In genomic region chr19:52622261-52622660, GRCh38 we compare ENCODE assay signal across 1 cellular context.
TF ChIP-seq lines count a peak whose summit lies in the region.

No MANE protein-coding gene starts in this region.

TF ChIP-seq in K562, 482 proteins besides CTCF, POLR2A, EP300 and RAD21:
- TF ChIP-seq RBM34 (IDR thresholded peaks at IDR 0.05; ENCODE audit: borderline replicate concordance, insufficient read depth, low read length) (no peak), SMARCA5 (IDR thresholded peaks at IDR 0.05) (no peak), RBM14 (IDR thresholded peaks at IDR 0.05; ENCODE audit: borderline replicate concordance, insufficient read depth, low read depth, low read length) (no peak)
- TF ChIP-seq, protein P1, sequence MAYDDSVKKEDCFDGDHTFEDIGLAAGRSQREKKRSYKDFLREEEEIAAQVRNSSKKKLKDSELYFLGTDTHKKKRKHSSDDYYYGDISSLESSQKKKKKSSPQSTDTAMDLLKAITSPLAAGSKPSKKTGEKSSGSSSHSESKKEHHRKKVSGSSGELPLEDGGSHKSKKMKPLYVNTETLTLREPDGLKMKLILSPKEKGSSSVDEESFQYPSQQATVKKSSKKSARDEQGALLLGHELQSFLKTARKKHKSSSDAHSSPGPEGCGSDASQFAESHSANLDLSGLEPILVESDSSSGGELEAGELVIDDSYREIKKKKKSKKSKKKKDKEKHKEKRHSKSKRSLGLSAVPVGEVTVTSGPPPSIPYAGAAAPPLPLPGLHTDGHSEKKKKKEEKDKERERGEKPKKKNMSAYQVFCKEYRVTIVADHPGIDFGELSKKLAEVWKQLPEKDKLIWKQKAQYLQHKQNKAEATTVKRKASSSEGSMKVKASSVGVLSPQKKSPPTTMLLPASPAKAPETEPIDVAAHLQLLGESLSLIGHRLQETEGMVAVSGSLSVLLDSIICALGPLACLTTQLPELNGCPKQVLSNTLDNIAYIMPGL (CRISPR knock-in tag; IDR thresholded peaks at IDR 0.05), result no peak
- TF ChIP-seq, protein P2, sequence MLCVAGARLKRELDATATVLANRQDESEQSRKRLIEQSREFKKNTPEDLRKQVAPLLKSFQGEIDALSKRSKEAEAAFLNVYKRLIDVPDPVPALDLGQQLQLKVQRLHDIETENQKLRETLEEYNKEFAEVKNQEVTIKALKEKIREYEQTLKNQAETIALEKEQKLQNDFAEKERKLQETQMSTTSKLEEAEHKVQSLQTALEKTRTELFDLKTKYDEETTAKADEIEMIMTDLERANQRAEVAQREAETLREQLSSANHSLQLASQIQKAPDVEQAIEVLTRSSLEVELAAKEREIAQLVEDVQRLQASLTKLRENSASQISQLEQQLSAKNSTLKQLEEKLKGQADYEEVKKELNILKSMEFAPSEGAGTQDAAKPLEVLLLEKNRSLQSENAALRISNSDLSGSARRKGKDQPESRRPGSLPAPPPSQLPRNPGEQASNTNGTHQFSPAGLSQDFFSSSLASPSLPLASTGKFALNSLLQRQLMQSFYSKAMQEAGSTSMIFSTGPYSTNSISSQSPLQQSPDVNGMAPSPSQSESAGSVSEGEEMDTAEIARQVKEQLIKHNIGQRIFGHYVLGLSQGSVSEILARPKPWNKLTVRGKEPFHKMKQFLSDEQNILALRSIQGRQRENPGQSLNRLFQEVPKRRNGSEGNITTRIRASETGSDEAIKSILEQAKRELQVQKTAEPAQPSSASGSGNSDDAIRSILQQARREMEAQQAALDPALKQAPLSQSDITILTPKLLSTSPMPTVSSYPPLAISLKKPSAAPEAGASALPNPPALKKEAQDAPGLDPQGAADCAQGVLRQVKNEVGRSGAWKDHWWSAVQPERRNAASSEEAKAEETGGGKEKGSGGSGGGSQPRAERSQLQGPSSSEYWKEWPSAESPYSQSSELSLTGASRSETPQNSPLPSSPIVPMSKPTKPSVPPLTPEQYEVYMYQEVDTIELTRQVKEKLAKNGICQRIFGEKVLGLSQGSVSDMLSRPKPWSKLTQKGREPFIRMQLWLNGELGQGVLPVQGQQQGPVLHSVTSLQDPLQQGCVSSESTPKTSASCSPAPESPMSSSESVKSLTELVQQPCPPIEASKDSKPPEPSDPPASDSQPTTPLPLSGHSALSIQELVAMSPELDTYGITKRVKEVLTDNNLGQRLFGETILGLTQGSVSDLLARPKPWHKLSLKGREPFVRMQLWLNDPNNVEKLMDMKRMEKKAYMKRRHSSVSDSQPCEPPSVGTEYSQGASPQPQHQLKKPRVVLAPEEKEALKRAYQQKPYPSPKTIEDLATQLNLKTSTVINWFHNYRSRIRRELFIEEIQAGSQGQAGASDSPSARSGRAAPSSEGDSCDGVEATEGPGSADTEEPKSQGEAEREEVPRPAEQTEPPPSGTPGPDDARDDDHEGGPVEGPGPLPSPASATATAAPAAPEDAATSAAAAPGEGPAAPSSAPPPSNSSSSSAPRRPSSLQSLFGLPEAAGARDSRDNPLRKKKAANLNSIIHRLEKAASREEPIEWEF (CRISPR knock-in tag; IDR thresholded peaks at IDR 0.05), result no peak
